Comparison of ENCODE assay signal across 31 cellular contexts in the genomic region with DNA sequence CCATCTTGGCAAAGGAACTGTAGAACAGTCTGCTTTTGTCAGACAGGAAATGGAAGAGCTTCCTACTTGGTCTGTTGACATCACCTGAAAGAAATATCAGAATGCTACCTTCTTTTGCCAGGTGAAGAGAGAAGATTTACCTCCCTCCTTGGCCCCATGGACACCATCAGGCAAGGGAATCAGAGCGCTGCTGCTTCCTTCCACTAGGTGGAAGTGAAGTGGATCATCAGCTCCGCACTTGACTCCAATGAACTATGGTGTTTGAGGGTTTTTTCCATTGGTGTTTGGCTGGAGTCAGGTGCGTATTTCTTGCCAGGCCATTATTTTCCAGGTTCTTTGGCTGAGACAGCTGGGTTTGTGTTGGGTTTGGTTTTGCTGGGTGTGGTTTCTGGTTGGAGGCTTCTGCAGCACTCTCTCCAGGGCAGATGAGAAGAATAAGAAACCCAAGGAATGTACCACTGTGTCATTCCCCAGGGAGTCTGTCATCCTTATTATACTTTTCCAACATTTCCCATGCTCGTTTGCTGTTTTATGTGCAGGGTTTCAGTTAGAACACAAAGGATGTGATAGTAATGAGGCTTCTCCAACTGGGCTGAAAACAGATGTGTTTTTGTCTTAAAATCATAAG. TPM values are rescaled to one million over a fixed set of nuclear protein-coding genes. Genes with fewer than 3 reads are reported as not detected.
A peak's percentile ranks its signal among the peaks of the same experiment; 100 is the strongest.
DNase-seq lines count a peak whose midpoint lies in the region; ATAC-seq and TF ChIP-seq lines count a peak whose summit lies in the region.
"Had no signal": no experiment of that assay in that cellular context is flagged by ENCODE, and none has a peak within 500 bp of the region (broad histone marks: within the 10 kb centered on the region; RNA-seq: fewer than 3 reads in every experiment).

No MANE protein-coding gene starts in this region.

- no peak overlapping the region for H3K27ac Mint-ChIP-seq in GM23338
- H3K27ac Mint-ChIP-seq in WTC11 = no peak overlapping the region
- H3K27ac Mint-ChIP-seq: activated CD4-positive, alpha-beta memory T cell treated with anti-CD3 and anti-CD28 coated beads, Interleukin-2, amount 10 ng/mL, durations not matched to agents 7 days and 5 days; activated naive CD8-positive, alpha-beta T cell treated with anti-CD3 and anti-CD28 coated beads, Interleukin-2, amount 50 U/mL, for 24 hours; brain; CD14-positive monocyte; naive B cell had no signal

- no peaks in the 10 kb centered on the region for H3K4me1 ChIP-seq in A673 (ENCODE audit: insufficient read depth, low read length, poor library complexity, severe bottlenecking)
- H3K4me1 ChIP-seq in GM23338 (ENCODE audit: insufficient read depth) = no peaks in the 10 kb centered on the region
- H3K4me1 ChIP-seq: A549, transverse colon had no signal

- H3K36me3 Mint-ChIP-seq in GM23338 (ENCODE audit: low read depth) = no peaks in the 10 kb centered on the region
- peaks cover 2% of the 10 kb centered on the region; the same call in 1 of the 2 replicates for H3K36me3 Mint-ChIP-seq in WTC11
- H3K36me3 Mint-ChIP-seq: brain, CD14-positive monocyte, naive B cell had no signal

- no peaks in the 10 kb centered on the region for H3K27me3 ChIP-seq in A673 (replicated peaks; ENCODE audit: insufficient read depth, low read depth, low read length, poor library complexity)
- no peaks in the 10 kb centered on the region for H3K27me3 ChIP-seq in GM23338 (ENCODE audit: insufficient read depth)
- H3K27me3 ChIP-seq: transverse colon had no signal

- H3K36me3 ChIP-seq in A673 (ENCODE audit: insufficient read depth, low read length, poor library complexity, severe bottlenecking) (no peaks in the 10 kb centered on the region), GM23338 (ENCODE audit: insufficient read depth) (no peaks in the 10 kb centered on the region)
- H3K36me3 ChIP-seq: transverse colon had no signal

- CTCF ChIA-PET in A673 (lab: Charles Lee) (no interaction called here), WTC11 (lab: Charles Lee) (interaction anchor here (0.6 to 2.3 kb wide), 6 partner anchors 9 to 169 kb away, joined by 3 to 26 read pairs (median 3); partner anchors contain the start of genes CTSL and SPATA31E1)

- H3K27me3 Mint-ChIP-seq in GM23338 (ENCODE audit: insufficient read depth, low read depth, poor library complexity) = peaks cover 3% of the 10 kb centered on the region
- no peaks in the 10 kb centered on the region; the same call in 1 of the 2 replicates for H3K27me3 Mint-ChIP-seq in WTC11 (ENCODE audit: low read depth)
- H3K27me3 Mint-ChIP-seq: brain had no signal

- H3K9me2 ChIP-seq in GM23338 (ENCODE audit: insufficient read depth) = 0 out of 2 replicates have a peak, but pooled peaks cover 2% of the 10 kb centered on the region
- H3K9me2 ChIP-seq: SK-N-SH had no signal

- H2AFZ ChIP-seq in GM23338 = 0 out of 2 replicates have a peak overlapping the region, but pooled peaks have one; percentile 61

- intact Hi-C loops in A673 (cut with micrococcal nuclease; ENCODE audit: unreplicated experiment) = no loop called here

- H3K27ac ChIP-seq in A673 (ENCODE audit: low read depth, low read length, poor library complexity, severe bottlenecking) = no peak overlapping the region
- H3K27ac ChIP-seq in GM23338 (ENCODE audit: low read depth) = no peak overlapping the region
- H3K27ac ChIP-seq: A549, coronary artery, HL-60, transverse colon, VCaP had no signal

- no TSS peak for BruUV-seq in A673 (replicated peaks; lab: Mats Ljungman, UMichigan)

- no peaks in the 10 kb centered on the region for H3K9me3 ChIP-seq in A673 (ENCODE audit: low read depth, low read length, poor library complexity, severe bottlenecking)
- H3K9me3 ChIP-seq: A549, SK-N-SH, transverse colon had no signal

- POLR2A ChIA-PET in A673 (lab: Charles Lee; ENCODE audit: low non-redundant PET) (no interaction called here), WTC11 (lab: Charles Lee) (no interaction called here)

- H3K4me3 Mint-ChIP-seq in GM23338 (no peak overlapping the region), WTC11 (no peak overlapping the region)
- H3K4me3 Mint-ChIP-seq: activated CD4-positive, alpha-beta memory T cell treated with anti-CD3 and anti-CD28 coated beads, Interleukin-2, amount 10 ng/mL, durations not matched to agents 7 days and 5 days; activated naive CD8-positive, alpha-beta T cell treated with anti-CD3 and anti-CD28 coated beads, Interleukin-2, amount 50 U/mL, for 24 hours; brain; CD14-positive monocyte; naive B cell had no signal

- DNase-seq in A673 (ENCODE audit: low spot score) (no peak), GM23338 (ENCODE audit: low spot score) (peak; percentile 58), WTC11 (ENCODE audit: low spot score) (no peak), iPS-NIHi11 (ENCODE audit: low spot score) (peak; percentile 51), NCI-H748 (lab: John Stamatoyannopoulos, UW; ENCODE audit: unreplicated experiment) (no peak), OCI-M2 (lab: John Stamatoyannopoulos, UW; ENCODE audit: unreplicated experiment) (no peak), DMS53 treated with DMSO at 0.1 percent for 48 hours (lab: John Stamatoyannopoulos, UW; ENCODE audit: unreplicated experiment) (no peak)
- no peak for DNase-seq in stimulated activated CD4-positive, alpha-beta T cell treated with anti-CD3 and anti-CD28 coated beads, Interleukin-12 subunit alpha, Interleukin-12 subunit beta, amount 100 ng/mL, for 4 hours
- DNase-seq: activated CD4-positive, alpha-beta memory T cell treated with anti-CD3 and anti-CD28 coated beads, Interleukin-2, amount 10 ng/mL, durations not matched to agents 7 days and 5 days; activated effector memory CD4-positive, alpha-beta T cell treated with anti-CD3 and anti-CD28 coated beads, Interleukin-2, amount 50 U/mL, for 16 hours; activated naive CD8-positive, alpha-beta T cell treated with anti-CD3 and anti-CD28 coated beads, Interleukin-2, amount 50 U/mL, for 24 hours; IMR-90; left colon; mesenchymal stem cell; naive B cell; NCI-H2107; NCI-H510A treated with DMSO at 0.1 percent for 48 hours; retina; SK-N-SH; transverse colon had no signal

- H3K4me1 Mint-ChIP-seq in GM23338 = no peaks in the 10 kb centered on the region
- H3K4me1 Mint-ChIP-seq in WTC11 = no peaks in the 10 kb centered on the region
- H3K4me1 Mint-ChIP-seq: activated CD4-positive, alpha-beta memory T cell treated with anti-CD3 and anti-CD28 coated beads, Interleukin-2, amount 10 ng/mL, durations not matched to agents 7 days and 5 days; activated naive CD8-positive, alpha-beta T cell treated with anti-CD3 and anti-CD28 coated beads, Interleukin-2, amount 50 U/mL, for 24 hours; brain; CD14-positive monocyte; naive B cell had no signal

- H3K4me2 ChIP-seq in GM23338 = no peak overlapping the region
- H3K4me2 ChIP-seq: A549, SK-N-SH had no signal

- no peak overlapping the region for H3K4me3 ChIP-seq in A673 (ENCODE audit: low read depth, low read length, poor library complexity, severe bottlenecking)
- no peak overlapping the region for H3K4me3 ChIP-seq in GM23338
- H3K4me3 ChIP-seq: A549, coronary artery, transverse colon had no signal

- TF ChIP-seq CTCF in A673 (conservative IDR thresholded peaks at IDR 0.05; ENCODE audit: low read depth, low read length) (peak; percentile 33; the same call in 1 of the 2 replicates), GM23338 (conservative IDR thresholded peaks at IDR 0.05; ENCODE audit: low read depth in 2 of 2) (peak; percentile 48 to 50), WTC11 (IDR thresholded peaks at IDR 0.05) (no peak)

- no peaks in the 10 kb centered on the region for H4K20me1 ChIP-seq in GM23338 (replicated peaks; ENCODE audit: insufficient read depth)

- H3K9me3 Mint-ChIP-seq in GM23338 (peaks cover 5% of the 10 kb centered on the region; the same call in 2 of the 3 replicates), WTC11 (peaks cover 22% of the 10 kb centered on the region)
- H3K9me3 Mint-ChIP-seq: activated CD4-positive, alpha-beta memory T cell treated with anti-CD3 and anti-CD28 coated beads, Interleukin-2, amount 10 ng/mL, durations not matched to agents 7 days and 5 days had no signal

- H3K79me2 ChIP-seq in GM23338 (replicated peaks; ENCODE audit: insufficient read depth) = no peaks in the 10 kb centered on the region

- peak; percentile 65 for ATAC-seq in GM23338
- ATAC-seq in WTC11 = peak; percentile 84
- ATAC-seq: A549; activated naive CD8-positive, alpha-beta T cell treated with anti-CD3 and anti-CD28 coated beads, Interleukin-2, amount 50 U/mL, for 24 hours; left colon had no signal

- H3F3A ChIP-seq in GM23338 (replicated peaks; ENCODE audit: low read depth) = no peaks in the 10 kb centered on the region

TF ChIP-seq in WTC11, 78 proteins besides CTCF, POLR2A, EP300 and RAD21 (continues in another document):
- no peak for TF ChIP-seq ELF4 (CRISPR knock-in tag; IDR thresholded peaks at IDR 0.05; ENCODE audit: low read depth)
- no peak for TF ChIP-seq PRRX2 (CRISPR knock-in tag; IDR thresholded peaks at IDR 0.05)
- TF ChIP-seq, protein P1, sequence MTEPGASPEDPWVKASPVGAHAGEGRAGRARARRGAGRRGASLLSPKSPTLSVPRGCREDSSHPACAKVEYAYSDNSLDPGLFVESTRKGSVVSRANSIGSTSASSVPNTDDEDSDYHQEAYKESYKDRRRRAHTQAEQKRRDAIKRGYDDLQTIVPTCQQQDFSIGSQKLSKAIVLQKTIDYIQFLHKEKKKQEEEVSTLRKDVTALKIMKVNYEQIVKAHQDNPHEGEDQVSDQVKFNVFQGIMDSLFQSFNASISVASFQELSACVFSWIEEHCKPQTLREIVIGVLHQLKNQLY (CRISPR knock-in tag; IDR thresholded peaks at IDR 0.05) = no peak
- TF ChIP-seq, protein P2, sequence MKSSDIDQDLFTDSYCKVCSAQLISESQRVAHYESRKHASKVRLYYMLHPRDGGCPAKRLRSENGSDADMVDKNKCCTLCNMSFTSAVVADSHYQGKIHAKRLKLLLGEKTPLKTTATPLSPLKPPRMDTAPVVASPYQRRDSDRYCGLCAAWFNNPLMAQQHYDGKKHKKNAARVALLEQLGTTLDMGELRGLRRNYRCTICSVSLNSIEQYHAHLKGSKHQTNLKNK (CRISPR knock-in tag; IDR thresholded peaks at IDR 0.05) = no peak
- TF ChIP-seq ZNF232 (CRISPR knock-in tag; IDR thresholded peaks at IDR 0.05) = no peak
- no peak for TF ChIP-seq ZNF671 (CRISPR knock-in tag; IDR thresholded peaks at IDR 0.05)
- TF ChIP-seq FOXK1 (CRISPR knock-in tag; IDR thresholded peaks at IDR 0.05) = no peak

RNA-seq across cellular contexts. Expression of gene SPATA31E1, which starts 12.4 kb away (rescaled TPM):
- not detected in 2 replicates for total RNA-seq in A673 (2021)
- total RNA-seq in GM23338 (2014; rRNA removed; shearing (Covaris generic)) = not detected in 2 replicates
- 0.05 TPM in 2 replicates for polyA plus RNA-seq in GM23338 (2016; fragmentation: Nextera tagmentation; extraction: Ambion mirVana)
- total RNA-seq in WTC11 (2021) = 0.04 to 0.07 TPM (median 0.05 TPM) in 3 replicates
- total RNA-seq: activated CD4-positive, alpha-beta memory T cell treated with anti-CD3 and anti-CD28 coated beads, Interleukin-2, amount 10 ng/mL, durations not matched to agents 7 days and 5 days; fibroblast of lung; IMR-90; left colon; M059J; RPMI7951; T-helper 2 cell treated with Interferon-gamma antibody and Interleukin-4, amounts not matched to agents 100 ng/mL and 5 ng/mL, for 36 hours; transverse colon had no signal
- polyA plus RNA-seq: A549, CD14-positive monocyte, fibroblast of lung, SK-N-SH had no signal

RNA-seq across cellular contexts. Expression of gene SPATA31C1, which starts 22.6 kb away (rescaled TPM):
- total RNA-seq in A673 (2021) = not detected in 2 replicates
- 0.08 TPM in 1 of 2 replicates, not detected in the other for total RNA-seq in GM23338 (2014; rRNA removed; shearing (Covaris generic))
- 0.16 TPM in 1 of 2 replicates, not detected in the other for polyA plus RNA-seq in GM23338 (2016; fragmentation: Nextera tagmentation; extraction: Ambion mirVana)
- total RNA-seq in WTC11 (2021) = not detected in 3 replicates
- total RNA-seq: activated CD4-positive, alpha-beta memory T cell treated with anti-CD3 and anti-CD28 coated beads, Interleukin-2, amount 10 ng/mL, durations not matched to agents 7 days and 5 days; fibroblast of lung; IMR-90; left colon; M059J; osteoblast; RPMI7951; T-helper 2 cell treated with Interferon-gamma antibody and Interleukin-4, amounts not matched to agents 100 ng/mL and 5 ng/mL, for 36 hours; transverse colon had no signal
- polyA plus RNA-seq: A549, CD14-positive monocyte, fibroblast of lung, IMR-90, SK-N-SH had no signal

Comparison
In these comparisons a context has a peak if more than half of its experiments do, and no peak if none do; other contexts are left out.
1. DNase-seq: peak in GM23338 (single experiment) and iPS-NIHi11 (single experiment); none in A673 (single experiment), WTC11 (single experiment), NCI-H748 (single experiment), OCI-M2 (single experiment), stimulated activated CD4-positive, alpha-beta T cell treated with anti-CD3 and anti-CD28 coated beads, Interleukin-12 subunit alpha, Interleukin-12 subunit beta, amount 100 ng/mL, for 4 hours (single experiment) and DMS53 treated with DMSO at 0.1 percent for 48 hours (single experiment).